In the genomic region with DNA sequence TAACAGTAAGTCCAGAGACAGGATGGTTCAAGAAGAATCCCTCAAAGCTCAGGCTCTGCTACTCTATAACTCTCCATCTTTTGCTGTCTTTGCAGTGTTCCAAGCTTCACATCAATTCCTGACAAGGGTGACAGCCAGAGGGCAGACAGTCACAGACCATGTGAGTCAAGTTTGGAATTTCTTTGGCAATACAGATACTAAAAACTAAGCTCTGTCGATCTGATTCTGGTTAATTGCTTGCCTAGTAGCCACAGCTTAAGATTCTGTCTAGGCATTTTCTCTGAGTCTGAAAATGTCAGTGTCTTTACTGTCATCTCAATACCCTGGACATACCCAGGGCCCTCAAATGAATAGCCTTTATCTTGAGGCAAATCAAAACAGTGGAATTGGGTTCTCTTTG, we compare ENCODE assay signal across 28 cellular contexts.
DNase-seq lines count a peak whose midpoint lies in the region; ATAC-seq and TF ChIP-seq lines count a peak whose summit lies in the region.
"Had no signal": no experiment of that assay in that cellular context is flagged by ENCODE, and none has a peak within 500 bp of the region (broad histone marks: within the 10 kb centered on the region; RNA-seq: fewer than 3 reads in every experiment).

No MANE protein-coding gene starts in this region.

- no peaks in the 10 kb centered on the region for H3K27me3 ChIP-seq in foreskin keratinocyte
- H3K27me3 ChIP-seq: esophagus muscularis mucosa, hepatocyte, SJCRH30, uterus had no signal

- H3K4me3 ChIP-seq in retinal pigment epithelial cell (ENCODE audit: low read length) = no peak overlapping the region
- H3K4me3 ChIP-seq: esophagus muscularis mucosa, hepatocyte, SJCRH30, uterus had no signal

- ATAC-seq in foreskin keratinocyte (peak; percentile 61), GM21447 (IDR thresholded peaks at IDR 0.05; ENCODE audit: unreplicated experiment) (no peak)
- ATAC-seq: activated CD8-positive, alpha-beta T cell treated with anti-CD3 and anti-CD28 coated beads for 36 hours; left colon; right cardiac atrium; stimulated activated naive CD8-positive, alpha-beta T cell treated with anti-CD3 and anti-CD28 coated beads, Interleukin-15, amount 100 ng/mL, for 72 hours had no signal

- H3K27ac ChIP-seq in foreskin keratinocyte = no peak overlapping the region
- H3K27ac ChIP-seq in substantia nigra (ENCODE audit: low read depth, low read length, poor library complexity, severe bottlenecking) = no peak overlapping the region
- H3K27ac ChIP-seq: C4-2B, esophagus muscularis mucosa, hepatocyte, SJCRH30, uterus had no signal

- DNase-seq in EH (ENCODE audit: low read depth) (peak; percentile 62), RPMI7951 (ENCODE audit: low read depth) (peak; percentile 8), foreskin keratinocyte (peak in 1 of 2 donors; percentile 43), retinal pigment epithelial cell (ENCODE audit: low read depth) (peak; percentile 54), medulla oblongata (ENCODE audit: extremely low spot score) (no peak), substantia nigra (lab: John Stamatoyannopoulos, UW) (no peak)
- DNase-seq: activated CD4-positive, alpha-beta T cell treated with anti-CD3 and anti-CD28 coated beads for 1 hour; activated CD8-positive, alpha-beta memory T cell treated with anti-CD3 and anti-CD28 coated beads, Interleukin-2, amount 50 U/mL, for 48 hours; activated CD8-positive, alpha-beta T cell treated with anti-CD3 and anti-CD28 coated beads for 36 hours; activated naive CD4-positive, alpha-beta T cell treated with Interleukin-2 at 50 U/mL for 16 hours; dermis blood vessel endothelial cell; GF-D8; H7; left colon; mesenchymal stem cell; MV-4-11; NCI-H1436; NCI-H748 treated with DMSO at 0.1 percent for 48 hours; right cardiac atrium; SJCRH30; stimulated activated CD4-positive, alpha-beta T cell treated with anti-CD3 and anti-CD28 coated beads, Interleukin-2, amount 100 ng/mL, for 48 hours; stimulated activated naive CD8-positive, alpha-beta T cell treated with anti-CD3 and anti-CD28 coated beads, Interleukin-15, amount 100 ng/mL, for 72 hours; SW 1271; uterus had no signal

- H3K4me1 ChIP-seq in foreskin keratinocyte = no peaks in the 10 kb centered on the region
- H3K4me1 ChIP-seq: SJCRH30, uterus had no signal

- no peak for TF ChIP-seq CTCF in foreskin keratinocyte (conservative IDR thresholded peaks at IDR 0.05)
- TF ChIP-seq CTCF in retinal pigment epithelial cell (conservative IDR thresholded peaks at IDR 0.05; ENCODE audit: low read depth, low read length) = no peak

Comparison
In these comparisons a context has a peak if more than half of its experiments do, and no peak if none do; other contexts are left out.
1. DNase-seq: peak in EH (single experiment), RPMI7951 (single experiment) and retinal pigment epithelial cell (single experiment); none in medulla oblongata (single experiment) and substantia nigra (0 of 49).